Comparison of ENCODE assay signal across 17 cellular contexts in the genomic region with DNA sequence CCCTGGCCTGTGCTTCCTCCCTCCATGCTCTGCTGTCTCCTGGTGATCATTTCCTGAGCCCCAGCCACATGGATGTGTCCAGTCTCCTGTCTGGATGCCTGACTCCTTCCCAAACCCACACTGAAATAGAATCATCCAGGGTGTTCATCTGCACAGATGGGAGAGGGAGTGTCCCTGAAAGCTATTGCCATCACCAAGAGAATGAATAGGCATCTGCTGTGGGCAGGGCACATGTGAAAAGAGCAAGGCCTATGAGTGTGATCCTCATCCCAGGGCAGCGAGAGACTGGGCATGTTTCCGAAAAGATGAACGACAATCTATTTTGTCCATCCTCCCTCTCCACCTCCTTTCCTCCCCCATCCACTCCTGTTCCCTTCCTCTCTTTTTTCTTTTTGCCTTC. TPM values are rescaled to one million over a fixed set of nuclear protein-coding genes. Genes with fewer than 3 reads are reported as not detected.
DNase-seq lines count a peak whose midpoint lies in the region; ATAC-seq and TF ChIP-seq lines count a peak whose summit lies in the region.
"Had no signal": no experiment of that assay in that cellular context is flagged by ENCODE, and none has a peak within 500 bp of the region (broad histone marks: within the 10 kb centered on the region; RNA-seq: fewer than 3 reads in every experiment).

No MANE protein-coding gene starts in this region.

- no TSS peak for BruUV-seq in HCT116 (replicated peaks; lab: Mats Ljungman, UMichigan)

- H3K9me3 Mint-ChIP-seq in chondrocyte (ENCODE audit: low read depth) = no peaks in the 10 kb centered on the region
- H3K9me3 Mint-ChIP-seq: CD4-positive, alpha-beta T cell; GM23338 had no signal

- no peaks in the 10 kb centered on the region for H3K79me2 ChIP-seq in HCT116 (ENCODE audit: insufficient read depth, low read length)

- H3K4me3 Mint-ChIP-seq in chondrocyte (ENCODE audit: unreplicated experiment) = no peak overlapping the region
- H3K4me3 Mint-ChIP-seq: CD4-positive, alpha-beta T cell; GM23338 had no signal

- H3K4me1 ChIP-seq in HCT116 (ENCODE audit: control insufficient read depth in 1 of 2, insufficient read depth in 2 of 2, low read length in 2 of 2) = no peaks in the 10 kb centered on the region

- POLR2A ChIA-PET in HCT116 (lab: Charles Lee) = no interaction called here

- intact Hi-C loops in HCT116 (cut with micrococcal nuclease) = no loop called here

- H3K9me3 ChIP-seq in HCT116 (ENCODE audit: control insufficient read depth in 1 of 2, insufficient read depth in 1 of 2, low read depth in 1 of 2, low read length in 2 of 2) = no peaks in the 10 kb centered on the region

- CTCF ChIA-PET in HCT116 (lab: Charles Lee) = no interaction called here

- RAD21 ChIA-PET in HCT116 (lab: Charles Lee; ENCODE audit: low non-redundant PET in 1 of 2, low total read pairs in 2 of 2, uncharacterized antibody in 2 of 2, unreplicated experiment in 2 of 2) = no interaction called here

- H3K36me3 Mint-ChIP-seq in chondrocyte (ENCODE audit: low read depth) = peaks cover 1% of the 10 kb centered on the region

- ATAC-seq in HCT116 = no peak
- ATAC-seq: GM23338, K562 had no signal

- peaks cover 18% of the 10 kb centered on the region for H3K27me3 ChIP-seq in HCT116 (ENCODE audit: insufficient read depth, low read length)

- no peaks in the 10 kb centered on the region for H3K9me2 ChIP-seq in HCT116 (ENCODE audit: insufficient read depth)

- peaks cover 14% of the 10 kb centered on the region for H3K4me1 Mint-ChIP-seq in chondrocyte (ENCODE audit: low read depth)

- no peak overlapping the region for H3K9ac ChIP-seq in HCT116 (ENCODE audit: low read length)

- no peak for TF ChIP-seq POLR2A in HCT116 (IDR thresholded peaks at IDR 0.05; ENCODE audit: borderline replicate concordance, extremely low read depth, insufficient read depth, insufficient read length)

- peaks cover 81% of the 10 kb centered on the region for H3K27me3 Mint-ChIP-seq in chondrocyte (ENCODE audit: low read depth)

- no peak overlapping the region for H3K4me2 ChIP-seq in HCT116 (ENCODE audit: low read length)

- H3K27ac ChIP-seq in HCT116 (ENCODE audit: low read depth, low read length) = no peak overlapping the region
- H3K27ac ChIP-seq: C4-2B had no signal

- TF ChIP-seq RAD21 in HCT116 (IDR thresholded peaks at IDR 0.05; ENCODE audit: low read depth) = no peak

- H3K4me3 ChIP-seq in HCT116 (replicated peaks in 1 of 2; ENCODE audit: low read depth in 1 of 2, low read length in 2 of 2) = no peak overlapping the region
- H3K4me3 ChIP-seq: GM23338, K562 had no signal

- H3K36me3 ChIP-seq in HCT116 (ENCODE audit: control insufficient read depth in 1 of 2, insufficient read depth in 2 of 2, low read length in 2 of 2) = no peaks in the 10 kb centered on the region

- no peaks in the 10 kb centered on the region for H4K20me1 ChIP-seq in HCT116 (ENCODE audit: insufficient read depth)

- TF ChIP-seq CTCF in HCT116 (IDR thresholded peaks at IDR 0.05 in 2 of 3, conservative IDR thresholded peaks at IDR 0.05 in 1 of 3; ENCODE audit: borderline replicate concordance in 1 of 3, insufficient read depth in 1 of 3, low read depth in 2 of 3, low read length in 2 of 3) (no peak), chondrocyte (IDR thresholded peaks at IDR 0.05) (no peak)

- DNase-seq in DMS 273 treated with DMSO at 0.1 percent for 48 hours (lab: John Stamatoyannopoulos, UW) (peak; percentile 53), HCT116 (ENCODE audit: low read depth, low spot score) (no peak), NCI-H524 (lab: John Stamatoyannopoulos, UW) (peak; percentile 56 to 86), chondrocyte (ENCODE audit: low spot score) (peak; percentile 15), NCI-H526 (lab: John Stamatoyannopoulos, UW) (no peak), DMS79 (lab: John Stamatoyannopoulos, UW) (no peak), NCI-H226 (no peak)
- DNase-seq: AML-193; CD4-positive, alpha-beta T cell; DMS53; GDM1; H7; IMR-90 had no signal

- H3K27ac Mint-ChIP-seq in chondrocyte (ENCODE audit: unreplicated experiment) = no peak overlapping the region
- H3K27ac Mint-ChIP-seq: CD4-positive, alpha-beta T cell; GM23338 had no signal

- H2AFZ ChIP-seq in HCT116 (ENCODE audit: low read depth, low read length, poor library complexity, severe bottlenecking) = no peak overlapping the region
- H2AFZ ChIP-seq: GM23338 had no signal

TF ChIP-seq in HCT116, 20 proteins besides CTCF, POLR2A, EP300 and RAD21:
- TF ChIP-seq TCF7L2 (IDR thresholded peaks at IDR 0.05; ENCODE audit: borderline replicate concordance, extremely low read depth, insufficient read depth, insufficient read length) (no peak), ZFX (IDR thresholded peaks at IDR 0.05) (0 out of 2 replicates have a peak, but pooled peaks have one; percentile 13)
- TF ChIP-seq, protein P1, sequence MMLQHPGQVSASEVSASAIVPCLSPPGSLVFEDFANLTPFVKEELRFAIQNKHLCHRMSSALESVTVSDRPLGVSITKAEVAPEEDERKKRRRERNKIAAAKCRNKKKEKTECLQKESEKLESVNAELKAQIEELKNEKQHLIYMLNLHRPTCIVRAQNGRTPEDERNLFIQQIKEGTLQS (IDR thresholded peaks at IDR 0.05) = no peak

RNA-seq across cellular contexts. Expression of a gene that starts 5.0 kb away (rescaled TPM):
- total RNA-seq in HCT116 (2021; ENCODE audit: unreplicated experiment) (not detected), chondrocyte (not detected in 3 replicates)
- polyA plus RNA-seq in HCT116 (2012) = not detected in 2 replicates
- total RNA-seq: CD4-positive, alpha-beta T cell; IMR-90; K562 had no signal
- polyA plus RNA-seq: BJ, IMR-90, K562 had no signal

Comparison
In these comparisons a context has a peak if more than half of its experiments do, and no peak if none do; other contexts are left out.
1. DNase-seq: peak in DMS 273 treated with DMSO at 0.1 percent for 48 hours (single experiment), NCI-H524 (2 of 2) and chondrocyte (single experiment); none in HCT116 (single experiment), NCI-H526 (0 of 2), DMS79 (single experiment) and NCI-H226 (single experiment).